In genomic region chr11:56750190-56750589, GRCh38 we compare ENCODE assay signal across 22 cellular contexts. TPM values are rescaled to one million over a fixed set of nuclear protein-coding genes. Genes with fewer than 3 reads are reported as not detected.
A peak's percentile ranks its signal among the peaks of the same experiment; 100 is the strongest.
DNase-seq lines count a peak whose midpoint lies in the region; ATAC-seq and TF ChIP-seq lines count a peak whose summit lies in the region.
"Had no signal": no experiment of that assay in that cellular context is flagged by ENCODE, and none has a peak within 500 bp of the region (broad histone marks: within the 10 kb centered on the region; RNA-seq: fewer than 3 reads in every experiment).

No MANE protein-coding gene starts in this region.

- 17% methylated on average over 5 of the region's 5 CpGs for WGBS in SK-N-SH (ENCODE audit: low lambda C conversion rate)

- no peaks in the 10 kb centered on the region for H3K79me2 ChIP-seq in SK-N-SH (ENCODE audit: insufficient read depth)

- TF ChIP-seq CTCF in SK-N-SH (IDR thresholded peaks at IDR 0.05) = peak; percentile 20; the same call in 1 of the 2 replicates

- H3K4me2 ChIP-seq in SK-N-SH = no peak overlapping the region
- H3K4me2 ChIP-seq: KMS-11 had no signal

- no peak overlapping the region for H3K9ac ChIP-seq in SK-N-SH
- H3K9ac ChIP-seq: KMS-11 had no signal

- no peaks in the 10 kb centered on the region for H3F3A ChIP-seq in SK-N-SH (replicated peaks; ENCODE audit: insufficient read depth)

- TF ChIP-seq EP300 in SK-N-SH (IDR thresholded peaks at IDR 0.05; ENCODE audit: borderline replicate concordance in 1 of 2, low read depth in 1 of 2, low read length in 1 of 2) = no peak

- POLR2A ChIA-PET in SK-N-SH (lab: Yijun Ruan, JAX) = no interaction called here

- H3K9me3 ChIP-seq in SK-N-SH = no peaks in the 10 kb centered on the region

- H3K9me2 ChIP-seq in SK-N-SH = no peaks in the 10 kb centered on the region

- H3K27me3 ChIP-seq in SK-N-SH (ENCODE audit: insufficient read depth) (no peaks in the 10 kb centered on the region), H7 (ENCODE audit: control insufficient read depth, insufficient read depth, low read length) (no peaks in the 10 kb centered on the region)

- H4K20me1 ChIP-seq in SK-N-SH (ENCODE audit: insufficient read depth) = no peaks in the 10 kb centered on the region

- H3K36me3 ChIP-seq in SK-N-SH (replicated peaks in 1 of 2; ENCODE audit: control insufficient read depth in 1 of 2, insufficient read depth in 2 of 2, low read length in 1 of 2) (no peaks in the 10 kb centered on the region), H7 (replicated peaks; ENCODE audit: control insufficient read depth, insufficient read depth, low read length) (no peaks in the 10 kb centered on the region)

- no peak for TF ChIP-seq RAD21 in SK-N-SH (IDR thresholded peaks at IDR 0.05; ENCODE audit: low read length)

- H2AFZ ChIP-seq in SK-N-SH (ENCODE audit: low read depth) = no peak overlapping the region

- H3K4me3 ChIP-seq in SK-N-SH (ENCODE audit: low read depth in 2 of 2, low read length in 1 of 2) = no peak overlapping the region
- H3K4me3 ChIP-seq in H7 (ENCODE audit: insufficient read depth, low read depth, low read length) = no peak overlapping the region
- H3K4me3 ChIP-seq: SK-N-MC had no signal

- DNase-seq in SK-N-SH = no peak
- DNase-seq in H7 = peak; percentile 10
- DNase-seq in OCI-M1 (lab: John Stamatoyannopoulos, UW) = peak; percentile 2
- DNase-seq in iPS-NIHi7 (ENCODE audit: extremely low spot score) = peak; percentile 26
- DNase-seq in left cardiac atrium = no peak
- DNase-seq: CD4-positive, alpha-beta memory T cell; HCEC 1CT; NCI-H1105; NCI-H2081; NCI-H2171 treated with DMSO at 0.1 percent for 48 hours; NCI-H446; NCI-H69; Right ventricle myocardium superior; T-cell had no signal

- intact Hi-C loops in left cardiac atrium (cut with DNase I) = no loop called here

- CTCF ChIA-PET in SK-N-SH (lab: Yijun Ruan, JAX) = no interaction called here

- no peak overlapping the region for H3K27ac ChIP-seq in SK-N-SH (ENCODE audit: low read depth in 2 of 2, low read length in 1 of 2)
- H3K27ac ChIP-seq: KMS-11, SK-N-MC had no signal

- no peaks in the 10 kb centered on the region for H3K4me1 ChIP-seq in SK-N-SH (ENCODE audit: control insufficient read depth in 1 of 2, insufficient read depth in 2 of 2, low read depth in 1 of 2, low read length in 1 of 2)

- ATAC-seq in SK-N-SH treated with all-trans-retinoic acid at 6 μM for 48 hours (no peak), HG03196 (IDR thresholded peaks at IDR 0.05; ENCODE audit: unreplicated experiment) (no peak), left cardiac atrium (no peak), HG03342 (IDR thresholded peaks at IDR 0.05; ENCODE audit: unreplicated experiment) (no peak)
- ATAC-seq: T-cell had no signal

TF ChIP-seq in SK-N-SH, 30 proteins besides CTCF, POLR2A, EP300 and RAD21:
- TF ChIP-seq TAF1 (IDR thresholded peaks at IDR 0.05; ENCODE audit: borderline replicate concordance, low read depth, low read length) (no peak), EZH2phosphoT487 (IDR thresholded peaks at IDR 0.05; ENCODE audit: borderline replicate concordance, low read depth) (no peak), FOXM1 (IDR thresholded peaks at IDR 0.05; ENCODE audit: low read depth) (no peak), MXI1 (IDR thresholded peaks at IDR 0.05; ENCODE audit: low read depth, low read length) (no peak), POLR2AphosphoS5 (IDR thresholded peaks at IDR 0.05; ENCODE audit: low read depth, low read length) (no peak)

TF ChIP-seq in SK-N-SH treated with all-trans-retinoic acid at 6 μM for 48 hours, 23 proteins besides CTCF, POLR2A, EP300 and RAD21:
- TF ChIP-seq TCF4 (CRISPR knock-in tag; IDR thresholded peaks at IDR 0.05; ENCODE audit: borderline replicate concordance) = no peak
- TF ChIP-seq PPARA (CRISPR knock-in tag; IDR thresholded peaks at IDR 0.05; ENCODE audit: borderline replicate concordance) = no peak
- TF ChIP-seq ZNF70 (CRISPR knock-in tag; IDR thresholded peaks at IDR 0.05) = no peak
- no peak for TF ChIP-seq TOX (CRISPR knock-in tag; IDR thresholded peaks at IDR 0.05; ENCODE audit: borderline replicate concordance)
- no peak for TF ChIP-seq ZNF565 (CRISPR knock-in tag; conservative IDR thresholded peaks at IDR 0.05; ENCODE audit: low read depth)
- TF ChIP-seq CSRNP3 (CRISPR knock-in tag; IDR thresholded peaks at IDR 0.05) = no peak
- TF ChIP-seq GLIS3 (CRISPR knock-in tag; IDR thresholded peaks at IDR 0.05) = no peak
- no peak for TF ChIP-seq CSDC2 (CRISPR knock-in tag; IDR thresholded peaks at IDR 0.05)
- no peak for TF ChIP-seq ISL1 (CRISPR knock-in tag; IDR thresholded peaks at IDR 0.05)
- no peak for TF ChIP-seq ESRRG (CRISPR knock-in tag; IDR thresholded peaks at IDR 0.05)
- no peak for TF ChIP-seq ZC3H10 (CRISPR knock-in tag; IDR thresholded peaks at IDR 0.05)
- TF ChIP-seq ZFP30 (CRISPR knock-in tag; IDR thresholded peaks at IDR 0.05) = no peak
- no peak for TF ChIP-seq ZNF8 (CRISPR knock-in tag; IDR thresholded peaks at IDR 0.05)
- no peak for TF ChIP-seq OSR1 (CRISPR knock-in tag; IDR thresholded peaks at IDR 0.05)
- TF ChIP-seq SNAI2 (CRISPR knock-in tag; IDR thresholded peaks at IDR 0.05) = no peak

RNA-seq across cellular contexts. Expression of gene OR9G4, which starts 1.7 kb away (rescaled TPM):
- not detected in 2 replicates for polyA plus RNA-seq in SK-N-SH (2012; rRNA removed)
- not detected in 2 replicates for polyA plus RNA-seq in SK-N-SH (2012; cell fraction: cytosol; rRNA removed)
- not detected in 2 replicates for polyA plus RNA-seq in SK-N-SH (2012; cell fraction: nucleus; rRNA removed)
- not detected in 2 replicates for total RNA-seq in H7 (2014; rRNA removed; shearing (Covaris generic))
- not detected for total RNA-seq in left cardiac atrium
- total RNA-seq: CD4-positive, alpha-beta memory T cell; M059J; OCI-LY7; Right ventricle myocardium superior; T-cell had no signal
- polyA plus RNA-seq: BJ; CD4-positive, alpha-beta memory T cell had no signal

RNA-seq across cellular contexts. Expression of gene OR9G1, which starts 51.3 kb away (rescaled TPM):
- polyA plus RNA-seq in SK-N-SH (2012; rRNA removed) = not detected in 2 replicates
- not detected in 2 replicates for polyA plus RNA-seq in SK-N-SH (2012; cell fraction: cytosol; rRNA removed)
- not detected in 2 replicates for polyA plus RNA-seq in SK-N-SH (2012; cell fraction: nucleus; rRNA removed)
- not detected in 2 replicates for total RNA-seq in H7 (2014; rRNA removed; shearing (Covaris generic))
- not detected for total RNA-seq in left cardiac atrium
- total RNA-seq: CD4-positive, alpha-beta memory T cell; M059J; OCI-LY7; Right ventricle myocardium superior; T-cell had no signal
- polyA plus RNA-seq: BJ; CD4-positive, alpha-beta memory T cell had no signal

Comparison
In these comparisons a context has a peak if more than half of its experiments do, and no peak if none do; other contexts are left out.
1. DNase-seq: peak in H7 (single experiment), OCI-M1 (single experiment) and iPS-NIHi7 (single experiment); none in SK-N-SH (single experiment) and left cardiac atrium (single experiment).